ENCODE assay signal across 3 cellular contexts in the genomic region with DNA sequence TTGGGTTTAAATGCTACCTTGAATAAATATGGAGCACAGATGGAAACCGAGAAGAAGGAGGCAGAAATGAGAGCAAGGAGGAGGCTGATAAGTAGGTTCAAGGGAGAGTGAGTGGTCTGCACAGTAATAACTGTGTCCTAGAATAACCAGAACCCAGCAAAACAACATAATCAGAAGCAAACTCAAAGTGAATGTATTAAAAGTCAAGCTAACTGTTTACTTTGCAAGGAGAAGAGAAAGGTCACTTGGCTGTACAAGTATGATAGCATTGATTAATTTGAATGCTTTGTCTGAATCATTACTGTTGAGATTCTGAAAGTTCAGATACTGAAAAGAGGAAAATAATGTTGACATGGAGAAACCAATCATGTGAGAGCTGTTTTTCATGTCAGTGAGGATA.
TF ChIP-seq lines count a peak whose summit lies in the region.

No MANE protein-coding gene starts in this region.

TF ChIP-seq in liver, 16 proteins besides CTCF, POLR2A, EP300 and RAD21:
- TF ChIP-seq FOXA2 (IDR thresholded peaks at IDR 0.05), result peak; percentile 15
- TF ChIP-seq JUND (IDR thresholded peaks at IDR 0.05), result no peak
- no peak for TF ChIP-seq NR2F2 (IDR thresholded peaks at IDR 0.05)
- no peak for TF ChIP-seq EGR1 (IDR thresholded peaks at IDR 0.05; ENCODE audit: low read depth in 2 of 2)
- peak in 1 of 2 donors; percentile 12 for TF ChIP-seq HNF4A (conservative IDR thresholded peaks at IDR 0.05)
- TF ChIP-seq, protein P1, sequence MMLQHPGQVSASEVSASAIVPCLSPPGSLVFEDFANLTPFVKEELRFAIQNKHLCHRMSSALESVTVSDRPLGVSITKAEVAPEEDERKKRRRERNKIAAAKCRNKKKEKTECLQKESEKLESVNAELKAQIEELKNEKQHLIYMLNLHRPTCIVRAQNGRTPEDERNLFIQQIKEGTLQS (IDR thresholded peaks at IDR 0.05), result no peak
- no peak for TF ChIP-seq FOXA1 (IDR thresholded peaks at IDR 0.05)

TF ChIP-seq in HepG2, 621 proteins besides CTCF, POLR2A, EP300 and RAD21:
- TF ChIP-seq SNAPC2 (CRISPR knock-in tag; IDR thresholded peaks at IDR 0.05) (no peak), XRCC5 (optimal IDR thresholded peaks at IDR 0.05; ENCODE audit: low read length) (no peak), NBN (conservative IDR thresholded peaks at IDR 0.05) (no peak), NR2F6 (IDR thresholded peaks at IDR 0.05) (no peak), NR2F6 (CRISPR knock-in tag; IDR thresholded peaks at IDR 0.05) (no peak), ZMYM4 (CRISPR knock-in tag; IDR thresholded peaks at IDR 0.05) (no peak), ZNF350 (CRISPR knock-in tag; IDR thresholded peaks at IDR 0.05; ENCODE audit: borderline replicate concordance, low read depth) (no peak), CBFB (CRISPR knock-in tag; IDR thresholded peaks at IDR 0.05) (no peak), ADNP (CRISPR knock-in tag; IDR thresholded peaks at IDR 0.05) (no peak), ZNF782 (CRISPR knock-in tag; IDR thresholded peaks at IDR 0.05; ENCODE audit: borderline replicate concordance) (no peak), PAWR (CRISPR knock-in tag; IDR thresholded peaks at IDR 0.05; ENCODE audit: borderline replicate concordance) (no peak), TAF1 (CRISPR knock-in tag; IDR thresholded peaks at IDR 0.05) (no peak), NCOA1 (CRISPR knock-in tag; IDR thresholded peaks at IDR 0.05) (no peak), CHD4 (IDR thresholded peaks at IDR 0.05; ENCODE audit: borderline replicate concordance, low read length) (no peak)
- TF ChIP-seq, protein P2, sequence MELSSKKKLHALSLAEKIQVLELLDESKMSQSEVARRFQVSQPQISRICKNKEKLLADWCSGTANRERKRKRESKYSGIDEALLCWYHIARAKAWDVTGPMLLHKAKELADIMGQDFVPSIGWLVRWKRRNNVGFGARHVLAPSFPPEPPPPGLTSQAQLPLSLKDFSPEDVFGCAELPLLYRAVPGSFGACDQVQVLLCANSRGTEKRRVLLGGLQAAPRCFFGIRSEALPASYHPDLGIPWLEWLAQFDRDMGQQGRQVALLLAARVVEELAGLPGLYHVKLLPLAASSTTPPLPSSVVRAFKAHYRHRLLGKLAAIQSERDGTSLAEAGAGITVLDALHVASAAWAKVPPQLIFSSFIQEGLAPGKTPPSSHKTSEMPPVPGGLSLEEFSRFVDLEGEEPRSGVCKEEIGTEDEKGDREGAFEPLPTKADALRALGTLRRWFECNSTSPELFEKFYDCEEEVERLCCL (CRISPR knock-in tag; IDR thresholded peaks at IDR 0.05; ENCODE audit: borderline replicate concordance), result no peak
- TF ChIP-seq, protein P3, sequence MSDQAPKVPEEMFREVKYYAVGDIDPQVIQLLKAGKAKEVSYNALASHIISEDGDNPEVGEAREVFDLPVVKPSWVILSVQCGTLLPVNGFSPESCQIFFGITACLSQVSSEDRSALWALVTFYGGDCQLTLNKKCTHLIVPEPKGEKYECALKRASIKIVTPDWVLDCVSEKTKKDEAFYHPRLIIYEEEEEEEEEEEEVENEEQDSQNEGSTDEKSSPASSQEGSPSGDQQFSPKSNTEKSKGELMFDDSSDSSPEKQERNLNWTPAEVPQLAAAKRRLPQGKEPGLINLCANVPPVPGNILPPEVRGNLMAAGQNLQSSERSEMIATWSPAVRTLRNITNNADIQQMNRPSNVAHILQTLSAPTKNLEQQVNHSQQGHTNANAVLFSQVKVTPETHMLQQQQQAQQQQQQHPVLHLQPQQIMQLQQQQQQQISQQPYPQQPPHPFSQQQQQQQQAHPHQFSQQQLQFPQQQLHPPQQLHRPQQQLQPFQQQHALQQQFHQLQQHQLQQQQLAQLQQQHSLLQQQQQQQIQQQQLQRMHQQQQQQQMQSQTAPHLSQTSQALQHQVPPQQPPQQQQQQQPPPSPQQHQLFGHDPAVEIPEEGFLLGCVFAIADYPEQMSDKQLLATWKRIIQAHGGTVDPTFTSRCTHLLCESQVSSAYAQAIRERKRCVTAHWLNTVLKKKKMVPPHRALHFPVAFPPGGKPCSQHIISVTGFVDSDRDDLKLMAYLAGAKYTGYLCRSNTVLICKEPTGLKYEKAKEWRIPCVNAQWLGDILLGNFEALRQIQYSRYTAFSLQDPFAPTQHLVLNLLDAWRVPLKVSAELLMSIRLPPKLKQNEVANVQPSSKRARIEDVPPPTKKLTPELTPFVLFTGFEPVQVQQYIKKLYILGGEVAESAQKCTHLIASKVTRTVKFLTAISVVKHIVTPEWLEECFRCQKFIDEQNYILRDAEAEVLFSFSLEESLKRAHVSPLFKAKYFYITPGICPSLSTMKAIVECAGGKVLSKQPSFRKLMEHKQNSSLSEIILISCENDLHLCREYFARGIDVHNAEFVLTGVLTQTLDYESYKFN (CRISPR knock-in tag; conservative IDR thresholded peaks at IDR 0.05), result no peak
- TF ChIP-seq, protein P4, sequence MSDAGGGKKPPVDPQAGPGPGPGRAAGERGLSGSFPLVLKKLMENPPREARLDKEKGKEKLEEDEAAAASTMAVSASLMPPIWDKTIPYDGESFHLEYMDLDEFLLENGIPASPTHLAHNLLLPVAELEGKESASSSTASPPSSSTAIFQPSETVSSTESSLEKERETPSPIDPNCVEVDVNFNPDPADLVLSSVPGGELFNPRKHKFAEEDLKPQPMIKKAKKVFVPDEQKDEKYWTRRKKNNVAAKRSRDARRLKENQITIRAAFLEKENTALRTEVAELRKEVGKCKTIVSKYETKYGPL (CRISPR knock-in tag; IDR thresholded peaks at IDR 0.05), result no peak
- TF ChIP-seq, protein P5, sequence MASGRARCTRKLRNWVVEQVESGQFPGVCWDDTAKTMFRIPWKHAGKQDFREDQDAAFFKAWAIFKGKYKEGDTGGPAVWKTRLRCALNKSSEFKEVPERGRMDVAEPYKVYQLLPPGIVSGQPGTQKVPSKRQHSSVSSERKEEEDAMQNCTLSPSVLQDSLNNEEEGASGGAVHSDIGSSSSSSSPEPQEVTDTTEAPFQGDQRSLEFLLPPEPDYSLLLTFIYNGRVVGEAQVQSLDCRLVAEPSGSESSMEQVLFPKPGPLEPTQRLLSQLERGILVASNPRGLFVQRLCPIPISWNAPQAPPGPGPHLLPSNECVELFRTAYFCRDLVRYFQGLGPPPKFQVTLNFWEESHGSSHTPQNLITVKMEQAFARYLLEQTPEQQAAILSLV (CRISPR knock-in tag; IDR thresholded peaks at IDR 0.05; ENCODE audit: borderline replicate concordance), result no peak
- TF ChIP-seq, protein P6, sequence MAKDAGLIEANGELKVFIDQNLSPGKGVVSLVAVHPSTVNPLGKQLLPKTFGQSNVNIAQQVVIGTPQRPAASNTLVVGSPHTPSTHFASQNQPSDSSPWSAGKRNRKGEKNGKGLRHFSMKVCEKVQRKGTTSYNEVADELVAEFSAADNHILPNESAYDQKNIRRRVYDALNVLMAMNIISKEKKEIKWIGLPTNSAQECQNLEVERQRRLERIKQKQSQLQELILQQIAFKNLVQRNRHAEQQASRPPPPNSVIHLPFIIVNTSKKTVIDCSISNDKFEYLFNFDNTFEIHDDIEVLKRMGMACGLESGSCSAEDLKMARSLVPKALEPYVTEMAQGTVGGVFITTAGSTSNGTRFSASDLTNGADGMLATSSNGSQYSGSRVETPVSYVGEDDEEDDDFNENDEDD (CRISPR knock-in tag; IDR thresholded peaks at IDR 0.05; ENCODE audit: borderline replicate concordance), result no peak

TF ChIP-seq in K562, 482 proteins besides CTCF, POLR2A, EP300 and RAD21:
- TF ChIP-seq KDM1A (IDR thresholded peaks at IDR 0.05) (0 out of 4 replicates have a peak, but pooled peaks of 1 of the 2 experiments have one; percentile 22), CBFA2T3 (IDR thresholded peaks at IDR 0.05) (peak; percentile 37; the same call in 1 of the 2 replicates), MEIS2 (IDR thresholded peaks at IDR 0.05; ENCODE audit: partially characterized antibody) (peak; percentile 9), RB1 (IDR thresholded peaks at IDR 0.05; ENCODE audit: low read depth) (no peak), ZNF133 (CRISPR knock-in tag; IDR thresholded peaks at IDR 0.05) (no peak)
- TF ChIP-seq, protein P7, sequence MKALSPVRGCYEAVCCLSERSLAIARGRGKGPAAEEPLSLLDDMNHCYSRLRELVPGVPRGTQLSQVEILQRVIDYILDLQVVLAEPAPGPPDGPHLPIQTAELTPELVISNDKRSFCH (CRISPR knock-in tag; IDR thresholded peaks at IDR 0.05), result no peak
- TF ChIP-seq, protein P7 (tag; IDR thresholded peaks at IDR 0.05), result peak; percentile 86
- TF ChIP-seq, protein P8, sequence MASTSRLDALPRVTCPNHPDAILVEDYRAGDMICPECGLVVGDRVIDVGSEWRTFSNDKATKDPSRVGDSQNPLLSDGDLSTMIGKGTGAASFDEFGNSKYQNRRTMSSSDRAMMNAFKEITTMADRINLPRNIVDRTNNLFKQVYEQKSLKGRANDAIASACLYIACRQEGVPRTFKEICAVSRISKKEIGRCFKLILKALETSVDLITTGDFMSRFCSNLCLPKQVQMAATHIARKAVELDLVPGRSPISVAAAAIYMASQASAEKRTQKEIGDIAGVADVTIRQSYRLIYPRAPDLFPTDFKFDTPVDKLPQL (IDR thresholded peaks at IDR 0.05; ENCODE audit: extremely low read depth, insufficient read length), result no peak
